Comparison of ENCODE assay signal across 10 cellular contexts in genomic region chr4:89868999-89869589, GRCh38. TPM values are rescaled to one million over a fixed set of nuclear protein-coding genes. Genes with fewer than 3 reads are reported as not detected.
DNase-seq lines count a peak whose midpoint lies in the region; ATAC-seq, FAIRE-seq and TF ChIP-seq lines count a peak whose summit lies in the region.
"Had no signal": no experiment of that assay in that cellular context is flagged by ENCODE, and none has a peak within 500 bp of the region (broad histone marks: within the 10 kb centered on the region; RNA-seq: fewer than 3 reads in every experiment).

No MANE protein-coding gene starts in this region.

- POLR2A ChIA-PET in AG04450 (lab: Yijun Ruan, JAX), result no interaction called here

- CTCF ChIA-PET in AG04450 (lab: Charles Lee), result interaction anchor here (0.5 to 7.8 kb wide), 23 partner anchors 9 to 412 kb away, joined by 3 to 102 read pairs (median 3); no protein-coding TSS in a partner anchor

- H3K27me3 ChIP-seq in AG04450 (ENCODE audit: control insufficient read depth, insufficient read depth, low read length), result no peaks in the 10 kb centered on the region
- no peaks in the 10 kb centered on the region for H3K27me3 ChIP-seq in GM23248 (replicated peaks; ENCODE audit: insufficient read depth)

- no peaks in the 10 kb centered on the region for H3K9me3 ChIP-seq in AG04450 (ENCODE audit: control insufficient read depth, insufficient read depth, low read length)
- H3K9me3 ChIP-seq in GM23248 (ENCODE audit: low read depth), result no peaks in the 10 kb centered on the region

- no peak overlapping the region for H3K9ac ChIP-seq in GM23248

- no peak for FAIRE-seq in GM12892 (lab: Jason Lieb, UNC)

- H3K27ac ChIP-seq in AG04450 (ENCODE audit: low read depth, low read length), result no peak overlapping the region
- H3K27ac ChIP-seq in GM23248, result no peak overlapping the region

- WGBS in GM23248 (ENCODE audit: low coverage in 1 of 2, low lambda C conversion rate in 2 of 2, missing lambda C conversion rate in 2 of 2), 2 experiments, result 17 to 25% methylated on average over 2 of the region's 2 CpGs

- H3K4me3 ChIP-seq in AG04450 (ENCODE audit: low read depth, low read length), result no peak overlapping the region
- no peak overlapping the region for H3K4me3 ChIP-seq in GM23248

- no peaks in the 10 kb centered on the region for H3K4me1 ChIP-seq in GM23248 (ENCODE audit: insufficient read depth)

- H3K4me2 ChIP-seq in GM23248 (ENCODE audit: unreplicated experiment), result no peak overlapping the region

- TF ChIP-seq CTCF in AG04450 (IDR thresholded peaks at IDR 0.05; ENCODE audit: low read depth, low read length), result peak; percentile 55

- ATAC-seq in HG03378 (IDR thresholded peaks at IDR 0.05; ENCODE audit: unreplicated experiment) (no peak), GM18498 (IDR thresholded peaks at IDR 0.05; ENCODE audit: unreplicated experiment) (no peak)
- ATAC-seq: stimulated activated naive CD8-positive, alpha-beta T cell treated with anti-CD3 and anti-CD28 coated beads, Interleukin-15, Interleukin-2, amounts not matched to agents 100 U/mL and 50 U/mL, for 24 hours had no signal

- DNase-seq in AG04450 (ENCODE audit: low read depth, low spot score) (no peak), GM23248 (peak; percentile 34), amniotic epithelial cell (ENCODE audit: low read depth) (peak; percentile 7), kidney tubule cell (ENCODE audit: low spot score) (peak; percentile 3), GM12892 (ENCODE audit: insufficient read length) (no peak)
- no peak for DNase-seq in activated CD8-positive, alpha-beta memory T cell treated with anti-CD3 and anti-CD28 coated beads, Interleukin-2, amount 50 U/mL, for 48 hours
- DNase-seq: stimulated activated naive CD8-positive, alpha-beta T cell treated with anti-CD3 and anti-CD28 coated beads, Interleukin-15, Interleukin-2, amounts not matched to agents 100 U/mL and 50 U/mL, for 24 hours had no signal

- no peak for TF ChIP-seq POLR2A in GM12892 (IDR thresholded peaks at IDR 0.05; ENCODE audit: low read depth, low read length)

- in situ Hi-C loops in GM23248 (cut with MboI), result no loop called here

- no peaks in the 10 kb centered on the region for H4K20me1 ChIP-seq in GM23248 (ENCODE audit: insufficient read depth)

- H2AFZ ChIP-seq in GM23248, result no peak overlapping the region

- no peaks in the 10 kb centered on the region for H3K79me2 ChIP-seq in GM23248 (ENCODE audit: insufficient read depth)

- no peaks in the 10 kb centered on the region for H3K36me3 ChIP-seq in GM23248 (ENCODE audit: low read depth)

- no peaks in the 10 kb centered on the region for H3K9me2 ChIP-seq in GM23248 (ENCODE audit: insufficient read depth)

- H3F3A ChIP-seq in GM23248 (ENCODE audit: insufficient read depth), result no peaks in the 10 kb centered on the region

RNA-seq across cellular contexts. Expression of gene MMRN1, which starts 25.6 kb away (rescaled TPM):
- polyA plus RNA-seq in AG04450 (2011; rRNA removed), result not detected in 2 replicates
- polyA minus RNA-seq in AG04450 (2011; rRNA and poly(A)+ RNA removed), result not detected in 2 replicates
- not detected in 2 replicates for total RNA-seq in GM23248 (2014; rRNA removed; shearing (Covaris generic))
- polyA plus RNA-seq in GM23248 (2016; fragmentation: Nextera tagmentation; extraction: Ambion mirVana), result not detected in 2 replicates
- polyA plus RNA-seq in GM12892 (2012; ENCODE audit: missing spikeins), result 1.2 TPM
- total RNA-seq: HT1080 had no signal

RNA-seq across cellular contexts. Expression of gene SNCA, which starts 32.1 kb away (rescaled TPM):
- polyA plus RNA-seq in AG04450 (2011; rRNA removed) (2.5 and 2.9 TPM in 2 replicates), GM23248 (2016; fragmentation: Nextera tagmentation; extraction: Ambion mirVana) (0.25 TPM in 1 of 2 replicates, not detected in the other)
- 1.1 and 1.8 TPM in 2 replicates for polyA minus RNA-seq in AG04450 (2011; rRNA and poly(A)+ RNA removed)
- not detected in 2 replicates for total RNA-seq in GM23248 (2014; rRNA removed; shearing (Covaris generic))
- polyA plus RNA-seq in GM12892 (2012; ENCODE audit: missing spikeins), result not detected
- total RNA-seq: HT1080 had no signal

Comparison
In these comparisons a context has a peak if more than half of its experiments do, and no peak if none do; other contexts are left out.
1. DNase-seq: peak in GM23248 (single experiment), amniotic epithelial cell (single experiment) and kidney tubule cell (single experiment); none in AG04450 (single experiment), activated CD8-positive, alpha-beta memory T cell treated with anti-CD3 and anti-CD28 coated beads, Interleukin-2, amount 50 U/mL, for 48 hours (single experiment) and GM12892 (single experiment).